In the genomic region with DNA sequence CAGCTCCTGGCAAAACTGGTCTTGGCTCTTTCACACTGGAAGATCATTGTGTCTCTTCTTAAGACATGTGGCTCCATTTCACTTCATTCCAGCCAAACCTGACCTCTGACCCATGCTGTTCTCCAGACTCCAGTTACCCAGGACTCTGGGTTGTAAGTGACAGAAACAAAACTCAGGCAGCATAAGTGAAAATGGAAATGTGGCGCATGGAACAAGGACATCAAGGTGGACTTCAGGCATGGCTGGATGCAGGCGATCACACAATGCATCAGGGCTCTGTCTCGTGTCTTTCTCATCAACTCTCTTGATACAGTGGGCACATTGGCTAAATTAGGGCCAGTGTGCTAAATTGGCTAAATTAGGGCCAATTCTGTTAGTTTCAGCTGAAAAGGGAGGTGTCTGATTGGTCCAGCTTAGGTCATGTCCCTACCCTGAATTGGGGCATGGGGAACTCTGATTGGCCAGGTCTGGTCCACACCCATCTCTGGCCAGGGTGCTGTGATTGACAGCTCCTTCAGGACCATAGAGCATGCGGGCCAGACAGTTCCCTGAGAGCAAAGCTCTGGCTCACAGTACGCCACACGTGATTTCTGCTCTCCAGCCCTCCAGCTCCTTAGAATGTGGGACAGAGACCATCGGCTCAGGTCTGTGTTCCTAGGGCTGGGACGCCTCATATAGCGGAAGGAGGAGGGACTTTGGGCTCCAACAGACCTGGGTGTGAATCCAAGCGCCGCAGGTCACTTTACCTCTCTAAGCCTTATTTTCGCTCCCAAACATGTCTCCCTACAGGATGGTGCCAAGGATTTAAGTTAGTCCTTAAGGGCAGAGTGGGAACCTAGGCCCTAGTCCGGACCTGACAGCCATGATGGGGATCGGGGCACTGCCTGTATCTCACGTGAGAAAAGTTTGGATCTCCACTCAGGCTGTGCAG, we compare ENCODE assay signal across 20 cellular contexts. TPM values are rescaled to one million over a fixed set of nuclear protein-coding genes. Genes with fewer than 3 reads are reported as not detected.
DNase-seq lines count a peak whose midpoint lies in the region; ATAC-seq and TF ChIP-seq lines count a peak whose summit lies in the region.
"Had no signal": no experiment of that assay in that cellular context is flagged by ENCODE, and none has a peak within 500 bp of the region (broad histone marks: within the 10 kb centered on the region; RNA-seq: fewer than 3 reads in every experiment).

No MANE protein-coding gene starts in this region.

- H3K4me3 ChIP-seq in trophoblast cell (ENCODE audit: low read depth, low read length) = no peak overlapping the region
- H3K4me3 ChIP-seq: heart left ventricle, pancreas, sigmoid colon, stomach, upper lobe of right lung had no signal

- no peak overlapping the region for H3K9ac ChIP-seq in trophoblast cell (ENCODE audit: low read length)

- H3K4me1 Mint-ChIP-seq in activated naive CD4-positive, alpha-beta T cell treated with anti-CD3 and anti-CD28 coated beads, Interleukin-2, amount 50 U/mL, for 24 hours = peaks cover 25% of the 10 kb centered on the region
- H3K4me1 Mint-ChIP-seq in activated CD4-positive, alpha-beta memory T cell treated with anti-CD3 and anti-CD28 coated beads, Interleukin-2, amount 10 ng/mL, durations not matched to agents 7 days and 5 days = peaks cover 40% of the 10 kb centered on the region
- H3K4me1 Mint-ChIP-seq in natural killer cell = peaks cover 37 to 49% of the 10 kb centered on the region in 2 donors

- H3K27ac Mint-ChIP-seq in activated naive CD4-positive, alpha-beta T cell treated with anti-CD3 and anti-CD28 coated beads, Interleukin-2, amount 50 U/mL, for 24 hours = peak overlapping the region; percentile 30
- peak overlapping the region; percentile 2 for H3K27ac Mint-ChIP-seq in activated CD4-positive, alpha-beta memory T cell treated with anti-CD3 and anti-CD28 coated beads, Interleukin-2, amount 10 ng/mL, durations not matched to agents 7 days and 5 days
- H3K27ac Mint-ChIP-seq in natural killer cell = peak overlapping the region in 1 of 2 donors; percentile 45
- H3K27ac Mint-ChIP-seq: activated naive CD4-positive, alpha-beta T cell treated with anti-CD3 and anti-CD28 coated beads, Interleukin-2, amount 10 ng/mL, durations not matched to agents 7 days and 5 days had no signal

- POLR2A ChIA-PET in activated CD4-positive, alpha-beta memory T cell treated with anti-CD3 and anti-CD28 coated beads, Interleukin-2, amount 10 ng/mL, durations not matched to agents 7 days and 5 days (lab: Charles Lee) = interaction anchor here (0.6 to 15.7 kb wide), 4 partner anchors 13 to 273 kb away, joined by 3 to 302 read pairs (median 16); partner anchors contain the start of gene SOCS1

- H4K12ac ChIP-seq in trophoblast cell (ENCODE audit: low read depth, low read length) = no peak overlapping the region

- intact Hi-C loops in natural killer cell (cut with micrococcal nuclease) = loop anchor here (10.0 kb wide), 1 partner anchor 364 kb away; the partner anchor contains the start of gene CIITA

- no CpG with 5 or more reads among the region's 15 CpGs for WGBS in trophoblast cell (ENCODE audit: extremely low coverage, insufficient coverage, insufficient read length)

- H3K9me3 Mint-ChIP-seq in activated naive CD4-positive, alpha-beta T cell treated with anti-CD3 and anti-CD28 coated beads, Interleukin-2, amount 50 U/mL, for 24 hours = no peaks in the 10 kb centered on the region
- no peaks in the 10 kb centered on the region for H3K9me3 Mint-ChIP-seq in activated CD4-positive, alpha-beta memory T cell treated with anti-CD3 and anti-CD28 coated beads, Interleukin-2, amount 10 ng/mL, durations not matched to agents 7 days and 5 days
- no peaks in the 10 kb centered on the region for H3K9me3 Mint-ChIP-seq in natural killer cell
- H3K9me3 Mint-ChIP-seq: activated naive CD4-positive, alpha-beta T cell treated with anti-CD3 and anti-CD28 coated beads, Interleukin-2, amount 10 ng/mL, durations not matched to agents 7 days and 5 days; effector memory CD8-positive, alpha-beta T cell had no signal

- no peak overlapping the region for H2BK120ac ChIP-seq in trophoblast cell (ENCODE audit: insufficient read depth, low read length, poor library complexity)

- no peak overlapping the region for H2AFZ ChIP-seq in trophoblast cell (ENCODE audit: insufficient read depth, low read length, poor library complexity)

- H3K27ac ChIP-seq in trophoblast cell (ENCODE audit: low read depth, low read length) = no peak overlapping the region
- H3K27ac ChIP-seq: heart left ventricle, pancreas, sigmoid colon, stomach, upper lobe of right lung had no signal

- no peaks in the 10 kb centered on the region for H3K4me1 ChIP-seq in trophoblast cell (ENCODE audit: control insufficient read depth in 1 of 2, insufficient read depth in 2 of 2, low read length in 2 of 2)

- H3K79me2 ChIP-seq in trophoblast cell (ENCODE audit: control insufficient read depth, insufficient read depth, low read length, poor library complexity) = no peaks in the 10 kb centered on the region

- no peaks in the 10 kb centered on the region for H3K27me3 Mint-ChIP-seq in activated naive CD4-positive, alpha-beta T cell treated with anti-CD3 and anti-CD28 coated beads, Interleukin-2, amount 50 U/mL, for 24 hours
- H3K27me3 Mint-ChIP-seq in activated CD4-positive, alpha-beta memory T cell treated with anti-CD3 and anti-CD28 coated beads, Interleukin-2, amount 10 ng/mL, durations not matched to agents 7 days and 5 days = no peaks in the 10 kb centered on the region
- H3K27me3 Mint-ChIP-seq in natural killer cell (ENCODE audit: low read depth in 2 of 2) = no peaks in the 10 kb centered on the region
- H3K27me3 Mint-ChIP-seq: activated naive CD4-positive, alpha-beta T cell treated with anti-CD3 and anti-CD28 coated beads, Interleukin-2, amount 10 ng/mL, durations not matched to agents 7 days and 5 days; effector memory CD8-positive, alpha-beta T cell had no signal

- TF ChIP-seq CTCF in natural killer cell (IDR thresholded peaks at IDR 0.05) = no peak

- no peak overlapping the region for H3K4me2 ChIP-seq in trophoblast cell (ENCODE audit: low read length)

- no peak overlapping the region for H3K18ac ChIP-seq in trophoblast cell (ENCODE audit: low read length)

- H4K91ac ChIP-seq in trophoblast cell (ENCODE audit: low read depth, low read length) = no peak overlapping the region

- H3K27me3 ChIP-seq in trophoblast cell (ENCODE audit: insufficient read depth, low read length) = no peaks in the 10 kb centered on the region
- H3K27me3 ChIP-seq: heart left ventricle, pancreas, sigmoid colon, stomach, upper lobe of right lung had no signal

- no peak overlapping the region for H2AK5ac ChIP-seq in trophoblast cell (ENCODE audit: low read length)

- no peak overlapping the region for H3K14ac ChIP-seq in trophoblast cell (ENCODE audit: low read length)

- H3K36me3 Mint-ChIP-seq in activated naive CD4-positive, alpha-beta T cell treated with anti-CD3 and anti-CD28 coated beads, Interleukin-2, amount 50 U/mL, for 24 hours = no peaks in the 10 kb centered on the region
- no peaks in the 10 kb centered on the region for H3K36me3 Mint-ChIP-seq in activated CD4-positive, alpha-beta memory T cell treated with anti-CD3 and anti-CD28 coated beads, Interleukin-2, amount 10 ng/mL, durations not matched to agents 7 days and 5 days (ENCODE audit: low read depth)
- H3K36me3 Mint-ChIP-seq in natural killer cell = no peaks in the 10 kb centered on the region
- H3K36me3 Mint-ChIP-seq: activated naive CD4-positive, alpha-beta T cell treated with anti-CD3 and anti-CD28 coated beads, Interleukin-2, amount 10 ng/mL, durations not matched to agents 7 days and 5 days; CD14-positive monocyte had no signal

- no peak overlapping the region for H3K4ac ChIP-seq in trophoblast cell (ENCODE audit: low read depth, low read length)

- no peak overlapping the region for H2BK12ac ChIP-seq in trophoblast cell (ENCODE audit: low read length)

- CTCF ChIA-PET in activated CD4-positive, alpha-beta memory T cell treated with anti-CD3 and anti-CD28 coated beads, Interleukin-2, amount 10 ng/mL, durations not matched to agents 7 days and 5 days (lab: Charles Lee) = interaction anchor here (1.6 kb wide), 1 partner anchor 118 kb away, joined by 3 read pairs; no protein-coding TSS in a partner anchor

- H4K8ac ChIP-seq in trophoblast cell (ENCODE audit: low read depth, low read length) = no peak overlapping the region

- no peak for DNase-seq in activated naive CD4-positive, alpha-beta T cell treated with Interleukin-2 at 50 U/mL for 16 hours
- DNase-seq in activated CD4-positive, alpha-beta memory T cell treated with anti-CD3 and anti-CD28 coated beads, Interleukin-2, amount 10 ng/mL, durations not matched to agents 7 days and 5 days = no peak
- DNase-seq in natural killer cell (no peak), trophoblast cell (no peak)
- no peak for DNase-seq in activated effector memory CD4-positive, alpha-beta T cell treated with Interleukin-2 at 50 U/mL for 16 hours
- DNase-seq: activated CD4-positive, CD25-positive, alpha-beta regulatory T cell treated with anti-CD3 and anti-CD28 coated beads, Interleukin-2, amount 50 U/mL, for 72 hours; activated naive CD4-positive, alpha-beta T cell treated with anti-CD3 and anti-CD28 coated beads, Interleukin-2, amount 10 ng/mL, durations not matched to agents 7 days and 5 days; effector memory CD8-positive, alpha-beta T cell; heart left ventricle; NCI-H1417; NCI-H526 treated with DMSO at 0.1 percent for 48 hours; pancreas; Right ventricle myocardium superior; sigmoid colon; stomach; upper lobe of right lung had no signal

- H2BK5ac ChIP-seq in trophoblast cell (ENCODE audit: low read depth, low read length, poor library complexity) = no peak overlapping the region

- ATAC-seq in natural killer cell = no peak
- ATAC-seq: effector memory CD8-positive, alpha-beta T cell; heart left ventricle; pancreas; upper lobe of right lung had no signal

- no peaks in the 10 kb centered on the region for H3K79me1 ChIP-seq in trophoblast cell (ENCODE audit: low read length)

- no peaks in the 10 kb centered on the region for H3K36me3 ChIP-seq in trophoblast cell (ENCODE audit: control insufficient read depth in 1 of 2, insufficient read depth in 2 of 2, low read length in 2 of 2)
- H3K36me3 ChIP-seq: heart left ventricle, pancreas, sigmoid colon, stomach, upper lobe of right lung had no signal

- H3K4me3 Mint-ChIP-seq in activated naive CD4-positive, alpha-beta T cell treated with anti-CD3 and anti-CD28 coated beads, Interleukin-2, amount 50 U/mL, for 24 hours = no peak overlapping the region
- H3K4me3 Mint-ChIP-seq in activated CD4-positive, alpha-beta memory T cell treated with anti-CD3 and anti-CD28 coated beads, Interleukin-2, amount 10 ng/mL, durations not matched to agents 7 days and 5 days = no peak overlapping the region
- H3K4me3 Mint-ChIP-seq in natural killer cell = peak overlapping the region; percentile 25
- H3K4me3 Mint-ChIP-seq: activated naive CD4-positive, alpha-beta T cell treated with anti-CD3 and anti-CD28 coated beads, Interleukin-2, amount 10 ng/mL, durations not matched to agents 7 days and 5 days; CD14-positive monocyte; effector memory CD8-positive, alpha-beta T cell had no signal

- H3K9me3 ChIP-seq in trophoblast cell (ENCODE audit: insufficient read depth, low read depth, low read length) = no peaks in the 10 kb centered on the region
- H3K9me3 ChIP-seq: heart left ventricle, pancreas, sigmoid colon, stomach, upper lobe of right lung had no signal

- no peak overlapping the region for H3K23ac ChIP-seq in trophoblast cell (ENCODE audit: low read length)

RNA-seq across cellular contexts. Expression of gene SOCS1, which starts 17.5 kb away (rescaled TPM):
- total RNA-seq in activated CD4-positive, alpha-beta memory T cell treated with anti-CD3 and anti-CD28 coated beads, Interleukin-2, amount 10 ng/mL, durations not matched to agents 7 days and 5 days = 100 to 1,000 TPM; 136 to 142 TPM
- 10 to 100 TPM; 21.7 to 74.7 (median 27.2) TPM for total RNA-seq in natural killer cell
- polyA plus RNA-seq in trophoblast cell (2013) = 52.7 and 59.0 TPM in 2 replicates

RNA-seq across cellular contexts. Expression of gene TNP2, which starts 30.6 kb away (rescaled TPM):
- not detected for total RNA-seq in activated CD4-positive, alpha-beta memory T cell treated with anti-CD3 and anti-CD28 coated beads, Interleukin-2, amount 10 ng/mL, durations not matched to agents 7 days and 5 days
- total RNA-seq in natural killer cell = not detected
- polyA plus RNA-seq in trophoblast cell (2013) = not detected in 2 replicates
- total RNA-seq: heart left ventricle, lung microvascular endothelial cell, pancreas, Right ventricle myocardium superior, sigmoid colon, stomach, upper lobe of right lung had no signal
- polyA plus RNA-seq: CD14-positive monocyte, heart left ventricle, keratinocyte, pancreas, sigmoid colon, stomach had no signal

RNA-seq across cellular contexts. Expression of gene PRM3, which starts 34.9 kb away (rescaled TPM):
- not detected for total RNA-seq in activated CD4-positive, alpha-beta memory T cell treated with anti-CD3 and anti-CD28 coated beads, Interleukin-2, amount 10 ng/mL, durations not matched to agents 7 days and 5 days
- total RNA-seq in natural killer cell = not detected
- polyA plus RNA-seq in trophoblast cell (2013) = not detected in 2 replicates
- total RNA-seq: heart left ventricle, lung microvascular endothelial cell, pancreas, Right ventricle myocardium superior, sigmoid colon, stomach, upper lobe of right lung had no signal
- polyA plus RNA-seq: CD14-positive monocyte, heart left ventricle, keratinocyte, pancreas, sigmoid colon, stomach had no signal

RNA-seq across cellular contexts. Expression of gene PRM2, which starts 37.7 kb away (rescaled TPM):
- total RNA-seq in activated CD4-positive, alpha-beta memory T cell treated with anti-CD3 and anti-CD28 coated beads, Interleukin-2, amount 10 ng/mL, durations not matched to agents 7 days and 5 days = not detected
- total RNA-seq in natural killer cell = not detected
- polyA plus RNA-seq in trophoblast cell (2013) = not detected in 2 replicates
- total RNA-seq: heart left ventricle, lung microvascular endothelial cell, pancreas, Right ventricle myocardium superior, sigmoid colon, stomach, upper lobe of right lung had no signal
- polyA plus RNA-seq: CD14-positive monocyte, heart left ventricle, keratinocyte, pancreas, sigmoid colon, stomach had no signal

RNA-seq across cellular contexts. Expression of gene PRM1, which starts 42.6 kb away (rescaled TPM):
- total RNA-seq in activated CD4-positive, alpha-beta memory T cell treated with anti-CD3 and anti-CD28 coated beads, Interleukin-2, amount 10 ng/mL, durations not matched to agents 7 days and 5 days = not detected
- not detected for total RNA-seq in natural killer cell
- not detected in 2 replicates for polyA plus RNA-seq in trophoblast cell (2013)
- total RNA-seq: heart left ventricle, lung microvascular endothelial cell, pancreas, Right ventricle myocardium superior, sigmoid colon, stomach, upper lobe of right lung had no signal
- polyA plus RNA-seq: CD14-positive monocyte, heart left ventricle, keratinocyte, pancreas, sigmoid colon, stomach had no signal
